ENCODE assay signal across 8 cellular contexts in genomic region chr12:42237052-42237852, GRCh38. TPM values are rescaled to one million over a fixed set of nuclear protein-coding genes. Genes with fewer than 3 reads are reported as not detected.
DNase-seq lines count a peak whose midpoint lies in the region; TF ChIP-seq lines count a peak whose summit lies in the region.

No MANE protein-coding gene starts in this region.

- no peaks in the 10 kb centered on the region for H4K20me1 ChIP-seq in OCI-LY1 (ENCODE audit: insufficient read depth, low read length)

- H3K79me2 ChIP-seq in OCI-LY1 (ENCODE audit: insufficient read depth, low read length): peaks cover 40% of the 10 kb centered on the region

- no peaks in the 10 kb centered on the region for H3K9me2 ChIP-seq in OCI-LY1 (ENCODE audit: low read depth, low read length)

- H3K27me3 ChIP-seq in OCI-LY1 (ENCODE audit: insufficient read depth, low read length): no peaks in the 10 kb centered on the region

- H2AFZ ChIP-seq in OCI-LY1 (ENCODE audit: low read length): no peak overlapping the region

- peak; percentile 55 for TF ChIP-seq CTCF in GM20000 (IDR thresholded peaks at IDR 0.05; ENCODE audit: extremely low read depth, missing control alignments)
- peak; percentile 53; the same call in 1 of the 2 replicates for TF ChIP-seq CTCF in OCI-LY1 (IDR thresholded peaks at IDR 0.05; ENCODE audit: low read length)
- peak; percentile 44 for TF ChIP-seq CTCF in epithelial cell of proximal tubule (conservative IDR thresholded peaks at IDR 0.05; ENCODE audit: low read depth, low read length)

- peaks cover 30% of the 10 kb centered on the region for H3K36me3 ChIP-seq in OCI-LY1 (ENCODE audit: insufficient read depth, low read length)

- H3K9me3 ChIP-seq in OCI-LY1 (ENCODE audit: low read length): no peaks in the 10 kb centered on the region

- peak overlapping the region; percentile 88 for H3K4me2 ChIP-seq in OCI-LY1 (ENCODE audit: low read length)

- peak; percentile 87 for DNase-seq in D341Med (ENCODE audit: low spot score)
- DNase-seq in GM20000 (ENCODE audit: low spot score): peak; percentile 91
- DNase-seq in HS-27A (ENCODE audit: low read depth): peak; percentile 27
- peak; percentile 49 for DNase-seq in activated T-cell treated with anti-CD3 and anti-CD28 coated beads for 24 hours (ENCODE audit: low read depth)
- DNase-seq in epithelial cell of proximal tubule (ENCODE audit: low read depth): no peak
- peak; percentile 70 for DNase-seq in mucosa of gallbladder (ENCODE audit: low spot score)
- DNase-seq in stimulated activated CD8-positive, alpha-beta memory T cell treated with anti-CD3 and anti-CD28 coated beads, Interleukin-4, amount 100 ng/mL, for 4 hours (ENCODE audit: low read depth in 2 of 2, low spot score in 1 of 2): peak; percentile 23 to 44

- peak overlapping the region; percentile 80 for H3K9ac ChIP-seq in OCI-LY1 (ENCODE audit: low read length)

- H3K4me1 ChIP-seq in OCI-LY1 (ENCODE audit: insufficient read depth, low read length, severe bottlenecking): peaks cover 37% of the 10 kb centered on the region

- 0 out of 2 replicates have a peak, but pooled peaks cover 3% of the 10 kb centered on the region for H3F3A ChIP-seq in OCI-LY1 (ENCODE audit: insufficient read depth, low read length)

- H3K4me3 ChIP-seq in OCI-LY1 (ENCODE audit: low read depth, low read length, poor library complexity, severe bottlenecking): peak overlapping the region; percentile 91
- peak overlapping the region; percentile 78 for H3K4me3 ChIP-seq in epithelial cell of proximal tubule (ENCODE audit: low read depth, low read length)

- peak overlapping the region; percentile 40 for H3K27ac ChIP-seq in OCI-LY1 (ENCODE audit: low read depth, low read length, poor library complexity, severe bottlenecking)

RNA-seq across cellular contexts. Expression of gene YAF2, which starts 0.8 kb away (rescaled TPM):
- 6.7 and 9.3 TPM in 2 replicates for total RNA-seq in epithelial cell of proximal tubule
- 23.8 TPM for total RNA-seq in mucosa of gallbladder
